ENCODE assay signal across 12 cellular contexts in genomic region chr5:66223637-66224036, GRCh38.
DNase-seq lines count a peak whose midpoint lies in the region; TF ChIP-seq lines count a peak whose summit lies in the region.
"Had no signal": no experiment of that assay in that cellular context is flagged by ENCODE, and none has a peak within 500 bp of the region (broad histone marks: within the 10 kb centered on the region; RNA-seq: fewer than 3 reads in every experiment).

No MANE protein-coding gene starts in this region.

- H3K9me3 Mint-ChIP-seq in glutamatergic neuron (ENCODE audit: unreplicated experiment) = peaks cover 2% of the 10 kb centered on the region

- WGBS in SK-N-SH (ENCODE audit: low lambda C conversion rate) = 23% methylated on average over 4 of the region's 4 CpGs

- CTCF ChIA-PET in SK-N-SH (lab: Yijun Ruan, JAX) = no interaction called here

- H3K9me2 ChIP-seq in SK-N-SH = no peaks in the 10 kb centered on the region

- H3K4me3 ChIP-seq in GM12865 (ENCODE audit: low read depth, low read length) (no peak overlapping the region), SK-N-SH (ENCODE audit: low read depth in 2 of 2, low read length in 1 of 2) (no peak overlapping the region)

- H3K27me3 ChIP-seq in SK-N-SH (ENCODE audit: insufficient read depth) = no peaks in the 10 kb centered on the region

- no peaks in the 10 kb centered on the region for H3K9me3 ChIP-seq in SK-N-SH

- no peaks in the 10 kb centered on the region for H3K79me2 ChIP-seq in SK-N-SH (ENCODE audit: insufficient read depth)

- H3K27ac Mint-ChIP-seq in glutamatergic neuron (ENCODE audit: unreplicated experiment) = no peak overlapping the region
- H3K27ac Mint-ChIP-seq: effector memory CD8-positive, alpha-beta T cell; IgD-negative memory B cell had no signal

- H3K36me3 Mint-ChIP-seq in glutamatergic neuron (ENCODE audit: unreplicated experiment) = no peaks in the 10 kb centered on the region
- H3K36me3 Mint-ChIP-seq: IgD-negative memory B cell had no signal

- H2AFZ ChIP-seq in SK-N-SH (ENCODE audit: low read depth) = no peak overlapping the region

- no peak overlapping the region for H3K4me3 Mint-ChIP-seq in glutamatergic neuron (ENCODE audit: unreplicated experiment)
- H3K4me3 Mint-ChIP-seq: effector memory CD8-positive, alpha-beta T cell; IgD-negative memory B cell had no signal

- H3F3A ChIP-seq in SK-N-SH (replicated peaks; ENCODE audit: insufficient read depth) = no peaks in the 10 kb centered on the region

- no peak for TF ChIP-seq EP300 in SK-N-SH (IDR thresholded peaks at IDR 0.05; ENCODE audit: borderline replicate concordance in 1 of 2, low read depth in 1 of 2, low read length in 1 of 2)

- POLR2A ChIA-PET in SK-N-SH (lab: Yijun Ruan, JAX) = no interaction called here

- peak; percentile 21 for DNase-seq in A172 (ENCODE audit: low spot score)
- peak; percentile 19 for DNase-seq in GM12865 (ENCODE audit: low read depth)
- DNase-seq in SK-N-SH = no peak
- peak; percentile 34 for DNase-seq in glutamatergic neuron
- no peak for DNase-seq in NCI-H345 treated with DMSO at 0.1 percent for 48 hours (lab: John Stamatoyannopoulos, UW; ENCODE audit: unreplicated experiment)
- DNase-seq in NCI-H345 (lab: John Stamatoyannopoulos, UW) = no peak
- DNase-seq in GM19240 (ENCODE audit: insufficient read length, low spot score) = no peak
- no peak for DNase-seq in effector CD4-positive, alpha-beta T cell
- DNase-seq: activated T-cell treated with anti-CD3 and anti-CD28 coated beads, Interleukin-2, amount 50 U/mL, for 1 hour; effector memory CD8-positive, alpha-beta T cell; GOT3 had no signal

- no peak for TF ChIP-seq RAD21 in SK-N-SH (IDR thresholded peaks at IDR 0.05; ENCODE audit: low read length)

- no peak overlapping the region for H3K4me2 ChIP-seq in SK-N-SH

- TF ChIP-seq CTCF in GM12865 (IDR thresholded peaks at IDR 0.05; ENCODE audit: insufficient read depth, low read depth, low read length, missing control alignments) (peak; percentile 31), SK-N-SH (IDR thresholded peaks at IDR 0.05) (peak; percentile 43), glutamatergic neuron (IDR thresholded peaks at IDR 0.05; ENCODE audit: partially characterized antibody, unreplicated experiment) (no peak)

- H3K9ac ChIP-seq in SK-N-SH = no peak overlapping the region

- no peak overlapping the region for H3K27ac ChIP-seq in SK-N-SH (ENCODE audit: low read depth in 2 of 2, low read length in 1 of 2)

- peaks cover 6% of the 10 kb centered on the region for H3K4me1 Mint-ChIP-seq in glutamatergic neuron (ENCODE audit: low read depth, unreplicated experiment)
- H3K4me1 Mint-ChIP-seq: IgD-negative memory B cell had no signal

- no peaks in the 10 kb centered on the region for H3K36me3 ChIP-seq in SK-N-SH (replicated peaks in 1 of 2; ENCODE audit: control insufficient read depth in 1 of 2, insufficient read depth in 2 of 2, low read length in 1 of 2)

- H3K4me1 ChIP-seq in SK-N-SH (ENCODE audit: control insufficient read depth in 1 of 2, insufficient read depth in 2 of 2, low read depth in 1 of 2, low read length in 1 of 2) = no peaks in the 10 kb centered on the region; a peak in 2 of 4 replicates

- no peaks in the 10 kb centered on the region for H4K20me1 ChIP-seq in SK-N-SH (ENCODE audit: insufficient read depth)

- H3K27me3 Mint-ChIP-seq in glutamatergic neuron (ENCODE audit: unreplicated experiment) = no peaks in the 10 kb centered on the region
- H3K27me3 Mint-ChIP-seq: effector memory CD8-positive, alpha-beta T cell had no signal

TF ChIP-seq in SK-N-SH, 30 proteins besides CTCF, POLR2A, EP300 and RAD21:
- TF ChIP-seq ELF1 (IDR thresholded peaks at IDR 0.05) = no peak
- peak; percentile 6; the same call in 1 of the 2 replicates for TF ChIP-seq SMC3 (IDR thresholded peaks at IDR 0.05; ENCODE audit: low read depth, low read length)

Comparison
In these comparisons a context has a peak if more than half of its experiments do, and no peak if none do; other contexts are left out.
1. DNase-seq: peak in A172 (single experiment), GM12865 (single experiment) and glutamatergic neuron (single experiment); none in SK-N-SH (single experiment), NCI-H345 treated with DMSO at 0.1 percent for 48 hours (single experiment), NCI-H345 (single experiment), GM19240 (single experiment) and effector CD4-positive, alpha-beta T cell (single experiment).